Comparison of ENCODE assay signal across 8 cellular contexts in genomic region chr10:132536241-132536963, GRCh38. TPM values are rescaled to one million over a fixed set of nuclear protein-coding genes. Genes with fewer than 3 reads are reported as not detected.
DNase-seq lines count a peak whose midpoint lies in the region; ATAC-seq, FAIRE-seq and TF ChIP-seq lines count a peak whose summit lies in the region.

No MANE protein-coding gene starts in this region.

- H3K9me3 ChIP-seq in A549 (peaks cover 5% of the 10 kb centered on the region; the same call in 1 of the 3 replicates), mesenchymal stem cell (ENCODE audit: control insufficient read depth, low read length) (peaks cover 10% of the 10 kb centered on the region), upper lobe of left lung (no peaks in the 10 kb centered on the region)

- H2AFZ ChIP-seq in mesenchymal stem cell (ENCODE audit: low read depth, low read length), result peak overlapping the region; percentile 87

- peak overlapping the region; percentile 12 to 94 for H3K14ac ChIP-seq in mesenchymal stem cell (ENCODE audit: low read length in 2 of 2)

- H4K8ac ChIP-seq in mesenchymal stem cell (ENCODE audit: low read length), result peak overlapping the region; percentile 89

- TF ChIP-seq RAD21 in A549 (conservative IDR thresholded peaks at IDR 0.05 in 1 of 2, IDR thresholded peaks at IDR 0.05 in 1 of 2), result no peak

- H3K18ac ChIP-seq in mesenchymal stem cell (ENCODE audit: low read depth in 1 of 2, low read length in 2 of 2), result peak overlapping the region; percentile 85 to 90

- no peak overlapping the region for H3K23ac ChIP-seq in mesenchymal stem cell (ENCODE audit: low read length in 2 of 2)

- CTCF ChIA-PET in A549 (lab: Yijun Ruan, JAX), result interaction anchor here (0.9 to 2.2 kb wide), 10 partner anchors 9 to 83 kb away, joined by 3 to 7 read pairs (median 4); no protein-coding TSS in a partner anchor

- H3K4me1 ChIP-seq in A549, result peaks cover 28% of the 10 kb centered on the region
- H3K4me1 ChIP-seq in mesenchymal stem cell (ENCODE audit: control insufficient read depth, insufficient read depth, low read depth, low read length), result peaks cover 52% of the 10 kb centered on the region
- peaks cover 54 to 66% (median 59%) of the 10 kb centered on the region in 4 donors for H3K4me1 ChIP-seq in upper lobe of left lung

- TF ChIP-seq POLR2A in A549 (IDR thresholded peaks at IDR 0.05; ENCODE audit: low read length), result no peak
- TF ChIP-seq POLR2A in upper lobe of left lung (IDR thresholded peaks at IDR 0.05), result no peak

- H3K9ac ChIP-seq in mesenchymal stem cell (ENCODE audit: low read length), result peak overlapping the region; percentile 84

- ATAC-seq in A549 (peak; percentile 50 to 61; a peak in 5 of 6 replicates), GM19328 (IDR thresholded peaks at IDR 0.05; ENCODE audit: unreplicated experiment) (peak; percentile 1), upper lobe of left lung (ENCODE audit: low FRiP score in 2 of 2) (peak in 1 of 2 donors; percentile 1)

- no peak overlapping the region for H2AK5ac ChIP-seq in mesenchymal stem cell (ENCODE audit: low read length, severe bottlenecking)

- H3K4me2 ChIP-seq in A549, result peak overlapping the region; percentile 87
- H3K4me2 ChIP-seq in mesenchymal stem cell (ENCODE audit: low read length, poor library complexity, severe bottlenecking), result peak overlapping the region; percentile 81

- no peak for TF ChIP-seq EP300 in A549 (IDR thresholded peaks at IDR 0.05)
- TF ChIP-seq EP300 in upper lobe of left lung (IDR thresholded peaks at IDR 0.05), result no peak

- H3K79me1 ChIP-seq in mesenchymal stem cell (replicated peaks; ENCODE audit: low read length, poor library complexity, severe bottlenecking), result peaks cover 18% of the 10 kb centered on the region

- WGBS in A549 (ENCODE audit: missing lambda C conversion rate), result 39% methylated on average over 21 of the region's 30 CpGs
- 40% methylated on average over 22 of the region's 30 CpGs for WGBS in mesenchymal stem cell
- 18 to 27% methylated on average over 22 to 29 of the region's 30 CpGs for WGBS in upper lobe of left lung, 2 donors

- H2BK5ac ChIP-seq in mesenchymal stem cell (ENCODE audit: low read depth, low read length, poor library complexity, severe bottlenecking), result no peak overlapping the region

- peak overlapping the region; percentile 60 for H2BK15ac ChIP-seq in mesenchymal stem cell (ENCODE audit: low read depth, poor library complexity, severe bottlenecking)

- peak overlapping the region; percentile 27 to 45 for H3K4ac ChIP-seq in mesenchymal stem cell (ENCODE audit: low read depth in 1 of 2, low read length in 2 of 2)

- POLR2A ChIA-PET in A549 (lab: Yijun Ruan, JAX), result interaction anchor here (1.0 to 1.2 kb wide), 3 partner anchors 14 to 36 kb away, joined by 3 to 6 read pairs (median 3); no protein-coding TSS in a partner anchor

- peak overlapping the region; percentile 69 for H2BK120ac ChIP-seq in mesenchymal stem cell (ENCODE audit: low read depth, low read length)

- no peaks in the 10 kb centered on the region for H3K27me3 ChIP-seq in mesenchymal stem cell (ENCODE audit: control insufficient read depth in 1 of 2, insufficient read depth in 1 of 2, low read length in 2 of 2)
- H3K27me3 ChIP-seq in upper lobe of left lung, result no peaks in the 10 kb centered on the region

- DNase-seq in A549 (ENCODE audit: low read depth in 1 of 2, low spot score in 1 of 2) (peak in 1 of 2 experiments; percentile 28), NAMALWA (ENCODE audit: low spot score) (peak; percentile 26), choroid plexus epithelial cell (ENCODE audit: low read depth) (no peak), mesenchymal stem cell (no peak), upper lobe of left lung (peak; percentile 25 to 75), HCEC 1CT (no peak), NCI-H524 treated with DMSO at 0.1 percent for 48 hours (lab: John Stamatoyannopoulos, UW) (no peak)

- FAIRE-seq in A549 (lab: Jason Lieb, UNC), result no peak

- peaks cover 0 to 3% of the 10 kb centered on the region in 2 experiments for H3K36me3 ChIP-seq in mesenchymal stem cell (ENCODE audit: control insufficient read depth in 1 of 2, insufficient read depth in 2 of 2, low read depth in 1 of 2, low read length in 2 of 2)
- no peaks in the 10 kb centered on the region for H3K36me3 ChIP-seq in upper lobe of left lung

- H3K27ac ChIP-seq in A549 (peak overlapping the region; percentile 90 to 97), mesenchymal stem cell (ENCODE audit: low read length, poor library complexity, severe bottlenecking) (no peak overlapping the region), upper lobe of left lung (peak overlapping the region; percentile 87 to 92 (median 90))

- no peak overlapping the region for H2BK12ac ChIP-seq in mesenchymal stem cell (ENCODE audit: low read length in 2 of 2)

- H4K91ac ChIP-seq in mesenchymal stem cell (ENCODE audit: low read length), result peak overlapping the region; percentile 94

- TF ChIP-seq CTCF in A549 (IDR thresholded peaks at IDR 0.05) (no peak), choroid plexus epithelial cell (conservative IDR thresholded peaks at IDR 0.05; ENCODE audit: low read depth, low read length) (no peak), upper lobe of left lung (IDR thresholded peaks at IDR 0.05) (no peak)

- H3K4me3 ChIP-seq in A549 (peak overlapping the region; percentile 68), choroid plexus epithelial cell (ENCODE audit: low read depth, low read length) (peak overlapping the region; percentile 68), mesenchymal stem cell (ENCODE audit: insufficient read depth in 1 of 2, low read depth in 1 of 2, low read length in 2 of 2) (peak overlapping the region; percentile 72 to 80), upper lobe of left lung (peak overlapping the region; percentile 67 to 87 (median 76))

TF ChIP-seq in A549, 52 proteins besides CTCF, POLR2A, EP300 and RAD21:
- TF ChIP-seq RNF2 (IDR thresholded peaks at IDR 0.05; ENCODE audit: borderline replicate concordance, low read depth), result peak; percentile 68; the same call in 1 of the 2 replicates
- TF ChIP-seq CHD2 (IDR thresholded peaks at IDR 0.05; ENCODE audit: low read length, partially characterized antibody), result no peak

RNA-seq across cellular contexts. Expression of gene INPP5A, which starts 1.2 kb away (rescaled TPM):
- polyA plus RNA-seq in A549 (2011; rRNA removed) (12.0 and 13.7 TPM in 2 replicates), A549 (2017; fragmentation: RNase III; extraction: RNeasy Plus Mini Kit Qiagen cat#74134 plus additional on column Dnase treatment) (11.5 to 15.1 TPM (median 12.3 TPM) in 3 replicates)
- polyA plus RNA-seq in A549 (2012; cell fraction: cytosol; rRNA removed), result 10.7 and 11.9 TPM in 2 replicates
- polyA plus RNA-seq in A549 (2012; cell fraction: nucleus; rRNA removed), result 7.8 and 8.6 TPM in 2 replicates
- polyA minus RNA-seq in A549 (2011; rRNA and poly(A)+ RNA removed), result 12.6 and 19.2 TPM in 2 replicates
- 31.4 TPM for polyA plus RNA-seq in mesenchymal stem cell (2013, experiment 1 of 2)
- polyA plus RNA-seq in mesenchymal stem cell (2013, experiment 2 of 2), result 32.2 TPM
- total RNA-seq in upper lobe of left lung, result 10 to 100 TPM; 28.6 to 81.7 (median 44.8) TPM

Comparison
In these comparisons a context has a peak if more than half of its experiments do, and no peak if none do; other contexts are left out.
1. DNase-seq: peak in NAMALWA (single experiment) and upper lobe of left lung (2 of 2); none in choroid plexus epithelial cell (single experiment), mesenchymal stem cell (single experiment), HCEC 1CT (single experiment) and NCI-H524 treated with DMSO at 0.1 percent for 48 hours (single experiment).
2. Peak in every context shown above with its lines, with median percentiles within 50 percentile points of each other: H3K4me3 ChIP-seq.